In the genomic region with DNA sequence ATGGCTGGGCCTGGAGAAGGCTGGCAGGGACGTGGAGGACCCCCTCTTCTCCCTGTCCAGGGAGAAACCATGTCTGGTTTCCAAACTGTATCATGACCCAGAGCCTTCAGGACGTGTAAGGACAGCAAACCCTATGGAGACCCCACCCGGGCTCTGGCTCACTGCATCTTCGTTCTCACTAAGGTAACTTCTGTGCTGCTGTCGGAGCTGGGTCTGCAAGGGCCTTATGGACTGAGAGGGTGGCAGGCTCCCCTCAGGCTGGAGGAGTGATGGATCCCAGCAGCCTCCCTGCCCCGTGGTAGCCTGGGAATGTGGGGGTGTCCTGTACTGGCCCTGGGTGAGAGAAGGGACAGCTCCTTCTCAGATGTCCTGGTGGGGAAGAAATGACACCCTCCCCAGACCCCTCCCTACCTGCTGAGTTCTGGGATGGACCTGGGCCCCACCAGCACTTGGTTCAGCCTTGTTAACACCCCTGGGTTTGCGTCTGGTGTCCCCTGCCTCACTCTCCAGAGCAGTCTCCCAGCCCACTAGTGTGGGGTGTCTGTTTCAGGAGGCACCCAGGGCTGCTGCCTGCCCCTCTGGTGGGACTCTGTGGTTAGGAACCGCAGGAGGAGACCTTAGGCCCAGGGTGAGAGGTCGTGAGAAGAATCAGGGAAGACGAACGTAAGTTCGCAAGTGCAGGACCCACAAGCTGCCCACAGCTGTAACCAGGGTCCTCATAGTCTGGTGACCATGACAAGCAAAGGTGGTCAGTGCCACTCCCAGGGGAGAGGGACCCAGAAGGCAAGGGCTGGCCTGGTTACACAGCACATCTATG, we compare ENCODE assay signal across 36 cellular contexts. TPM values are rescaled to one million over a fixed set of nuclear protein-coding genes. Genes with fewer than 3 reads are reported as not detected.
"Had no signal": no experiment of that assay in that cellular context is flagged by ENCODE, and none has a peak within 500 bp of the region (broad histone marks: within the 10 kb centered on the region; RNA-seq: fewer than 3 reads in every experiment).

No MANE protein-coding gene starts in this region.

- H3K27ac Mint-ChIP-seq: activated CD4-positive, alpha-beta T cell treated with anti-CD3 and anti-CD28 coated beads for 36 hours; activated CD8-positive, alpha-beta memory T cell treated with anti-CD3 and anti-CD28 coated beads, Interleukin-2, amount 10 ng/mL, durations not matched to agents 7 days and 5 days; activated naive CD8-positive, alpha-beta T cell; activated T-cell treated with anti-CD3 and anti-CD28 coated beads, Interleukin-2, amount 50 U/mL, for 72 hours; effector memory CD8-positive, alpha-beta T cell; mesothelial cell of epicardium; naive B cell; nephron progenitor cell; T-cell; T-helper 2 cell treated with Interferon-gamma antibody and Interleukin-4, amounts not matched to agents 5 μg/mL and 100 μg/mL, for 36 hours had no signal

- H3K27me3 Mint-ChIP-seq: activated CD4-positive, alpha-beta T cell treated with anti-CD3 and anti-CD28 coated beads for 36 hours; activated naive CD8-positive, alpha-beta T cell had no signal

- H3K36me3 Mint-ChIP-seq: activated CD8-positive, alpha-beta memory T cell treated with anti-CD3 and anti-CD28 coated beads, Interleukin-2, amount 10 ng/mL, durations not matched to agents 7 days and 5 days; activated naive CD8-positive, alpha-beta T cell; naive B cell; T-cell had no signal

- H3K9me3 Mint-ChIP-seq: activated T-cell treated with anti-CD3 and anti-CD28 coated beads, Interleukin-2, amount 50 U/mL, for 72 hours; effector memory CD8-positive, alpha-beta T cell; T-helper 2 cell treated with Interferon-gamma antibody and Interleukin-4, amounts not matched to agents 5 μg/mL and 100 μg/mL, for 36 hours had no signal

- ATAC-seq: activated CD4-positive, alpha-beta T cell treated with anti-CD3 and anti-CD28 coated beads for 36 hours; activated CD8-positive, alpha-beta memory T cell treated with anti-CD3 and anti-CD28 coated beads, Interleukin-2, amount 10 ng/mL, durations not matched to agents 7 days and 5 days; activated T-cell treated with anti-CD3 and anti-CD28 coated beads, Interleukin-2, amount 50 U/mL, for 72 hours; effector memory CD8-positive, alpha-beta T cell; esophagus mucosa; foreskin keratinocyte; left colon; sciatic nerve; T-cell had no signal

- H3K4me3 Mint-ChIP-seq: activated CD4-positive, alpha-beta T cell treated with anti-CD3 and anti-CD28 coated beads for 36 hours; activated CD8-positive, alpha-beta memory T cell treated with anti-CD3 and anti-CD28 coated beads, Interleukin-2, amount 10 ng/mL, durations not matched to agents 7 days and 5 days; activated naive CD8-positive, alpha-beta T cell; activated T-cell treated with anti-CD3 and anti-CD28 coated beads, Interleukin-2, amount 50 U/mL, for 72 hours; effector memory CD8-positive, alpha-beta T cell; mesothelial cell of epicardium; naive B cell; nephron progenitor cell; T-cell; T-helper 2 cell treated with Interferon-gamma antibody and Interleukin-4, amounts not matched to agents 5 μg/mL and 100 μg/mL, for 36 hours had no signal

- DNase-seq: activated CD4-positive, alpha-beta T cell treated with anti-CD3 and anti-CD28 coated beads for 36 hours; activated CD4-positive, alpha-beta T cell treated with anti-CD3 and anti-CD28 coated beads, Interleukin-2, amount 50 U/mL, for 48 hours; activated CD4-positive, CD25-positive, alpha-beta regulatory T cell; activated CD8-positive, alpha-beta memory T cell treated with anti-CD3 and anti-CD28 coated beads, Interleukin-2, amount 10 ng/mL, durations not matched to agents 7 days and 5 days; activated effector memory CD4-positive, alpha-beta T cell treated with Interleukin-2 at 50 U/mL for 16 hours; activated naive CD4-positive, alpha-beta T cell treated with Interleukin-2 at 50 U/mL for 16 hours; activated T-cell treated with anti-CD3 and anti-CD28 coated beads for 4 hours; activated T-cell treated with anti-CD3 and anti-CD28 coated beads, Interleukin-2, amount 50 U/mL, for 72 hours; anterior cingulate cortex; dorsolateral prefrontal cortex; effector memory CD8-positive, alpha-beta T cell; foreskin keratinocyte; heart right ventricle; left colon; mammary epithelial cell; naive B cell; nephron progenitor cell; stimulated activated CD4-positive, alpha-beta T cell treated with anti-CD3 and anti-CD28 coated beads, Interleukin-12 subunit alpha, Interleukin-12 subunit beta, amount 100 ng/mL, for 4 hours; stimulated activated CD4-positive, alpha-beta T cell treated with anti-CD3 and anti-CD28 coated beads, Interleukin-4, amount 100 ng/mL, for 24 hours; stimulated activated naive CD4-positive, alpha-beta T cell; T-cell; testis; transverse colon; uterus had no signal

- H3K4me1 Mint-ChIP-seq: activated CD4-positive, alpha-beta T cell treated with anti-CD3 and anti-CD28 coated beads for 36 hours; activated CD8-positive, alpha-beta memory T cell treated with anti-CD3 and anti-CD28 coated beads, Interleukin-2, amount 10 ng/mL, durations not matched to agents 7 days and 5 days; mesothelial cell of epicardium; T-cell had no signal

RNA-seq across cellular contexts. Expression of a gene that starts 6.6 kb away (rescaled TPM):
- total RNA-seq: activated CD4-positive, alpha-beta T cell treated with anti-CD3 and anti-CD28 coated beads for 36 hours; activated CD8-positive, alpha-beta memory T cell treated with anti-CD3 and anti-CD28 coated beads, Interleukin-2, amount 10 ng/mL, durations not matched to agents 7 days and 5 days; activated T-cell treated with anti-CD3 and anti-CD28 coated beads, Interleukin-2, amount 50 U/mL, for 72 hours; bronchial epithelial cell; endothelial cell of umbilical vein; esophagus mucosa; foreskin keratinocyte; glomerular endothelial cell; heart right ventricle; left colon; liver; mammary epithelial cell; ovary; sciatic nerve; SK-MEL-5; T-cell; transverse colon; uterus had no signal

RNA-seq across cellular contexts. Expression of a gene that starts 28.5 kb away (rescaled TPM):
- total RNA-seq: activated CD4-positive, alpha-beta T cell treated with anti-CD3 and anti-CD28 coated beads for 36 hours; activated CD8-positive, alpha-beta memory T cell treated with anti-CD3 and anti-CD28 coated beads, Interleukin-2, amount 10 ng/mL, durations not matched to agents 7 days and 5 days; activated T-cell treated with anti-CD3 and anti-CD28 coated beads, Interleukin-2, amount 50 U/mL, for 72 hours; bronchial epithelial cell; colonic mucosa; endothelial cell of umbilical vein; esophagus mucosa; foreskin keratinocyte; glomerular endothelial cell; heart right ventricle; left colon; mammary epithelial cell; ovary; sciatic nerve; SK-MEL-5; T-cell; transverse colon had no signal
